Comparison of ENCODE assay signal across 18 cellular contexts in the genomic region with DNA sequence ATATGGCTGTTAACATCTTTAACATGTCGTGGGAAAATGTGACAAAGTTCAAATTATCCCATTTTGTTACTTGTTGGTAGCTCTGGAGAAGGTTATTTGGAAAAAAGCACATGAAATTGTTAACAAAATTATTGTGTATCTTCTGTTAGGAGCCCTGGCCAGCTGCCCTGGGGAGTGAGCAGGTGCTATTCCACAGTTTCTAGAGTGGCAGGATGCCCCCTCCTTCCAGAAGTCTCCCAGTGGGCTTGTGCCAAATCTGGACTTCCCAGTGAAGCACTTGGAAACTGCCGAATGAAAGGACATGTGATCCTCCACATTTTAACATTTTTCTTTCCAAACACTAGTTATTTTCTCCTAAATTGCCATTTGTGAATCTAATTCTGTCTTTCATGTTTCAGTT.
"Had no signal": no experiment of that assay in that cellular context is flagged by ENCODE, and none has a peak within 500 bp of the region (broad histone marks: within the 10 kb centered on the region; RNA-seq: fewer than 3 reads in every experiment).

No MANE protein-coding gene starts in this region.

- H3K4me3 ChIP-seq: hepatocyte, lung, skin epidermis, stomach, thoracic aorta had no signal

- H3K4me3 Mint-ChIP-seq: effector memory CD8-positive, alpha-beta T cell; naive thymus-derived CD8-positive, alpha-beta T cell; neural crest cell had no signal

- H3K27ac ChIP-seq: foreskin keratinocyte, hepatocyte, skin epidermis, stomach, thoracic aorta had no signal

- H3K4me1 Mint-ChIP-seq: naive thymus-derived CD8-positive, alpha-beta T cell had no signal

- H3K36me3 ChIP-seq: stomach, thoracic aorta had no signal

- H3K9me3 ChIP-seq: stomach, thoracic aorta had no signal

- H3K27ac Mint-ChIP-seq: effector memory CD8-positive, alpha-beta T cell; naive thymus-derived CD8-positive, alpha-beta T cell had no signal

- H3K27me3 ChIP-seq: foreskin keratinocyte, hepatocyte, stomach had no signal

- H3K9me3 Mint-ChIP-seq: effector memory CD8-positive, alpha-beta T cell had no signal

- H3K36me3 Mint-ChIP-seq: naive thymus-derived CD8-positive, alpha-beta T cell had no signal

- ATAC-seq: effector memory CD8-positive, alpha-beta T cell; foreskin keratinocyte; left colon; left ventricle myocardium superior; naive thymus-derived CD8-positive, alpha-beta T cell; sciatic nerve had no signal

- DNase-seq: effector memory CD8-positive, alpha-beta T cell; foreskin keratinocyte; kidney; left colon; left ventricle myocardium superior; mesenchymal stem cell; naive thymus-derived CD8-positive, alpha-beta T cell; posterior cingulate gyrus; stimulated activated CD4-positive, alpha-beta T cell treated with anti-CD3 and anti-CD28 coated beads, Interleukin-2, amount 100 ng/mL, for 24 hours; stimulated activated naive CD4-positive, alpha-beta T cell; stomach; trophoblast cell had no signal
